Comparison of ENCODE assay signal across 17 cellular contexts in genomic region chrX:153511784-153512500, GRCh38. TPM values are rescaled to one million over a fixed set of nuclear protein-coding genes. Genes with fewer than 3 reads are reported as not detected.
"Had no signal": no experiment of that assay in that cellular context is flagged by ENCODE, and none has a peak within 500 bp of the region (broad histone marks: within the 10 kb centered on the region; RNA-seq: fewer than 3 reads in every experiment).

No MANE protein-coding gene starts in this region.

- H3K36me3 Mint-ChIP-seq: mesothelial cell of epicardium had no signal

- H3K4me1 Mint-ChIP-seq: activated CD4-positive, alpha-beta T cell treated with anti-CD3 and anti-CD28 coated beads for 36 hours had no signal

- H3K27ac ChIP-seq: testis, upper lobe of right lung had no signal

- DNase-seq: activated CD4-positive, alpha-beta T cell treated with anti-CD3 and anti-CD28 coated beads for 36 hours; activated CD8-positive, alpha-beta memory T cell treated with anti-CD3 and anti-CD28 coated beads, Interleukin-2, amount 50 U/mL, for 4 hours; activated CD8-positive, alpha-beta T cell treated with anti-CD3 and anti-CD28 coated beads for 36 hours; activated naive CD4-positive, alpha-beta T cell treated with anti-CD3 and anti-CD28 coated beads for 36 hours; effector CD4-positive, alpha-beta T cell; hypothalamus; kidney glomerular epithelial cell; retina; stimulated activated CD4-positive, alpha-beta T cell treated with anti-CD3 and anti-CD28 coated beads, Interleukin-15, amount 100 ng/mL, for 24 hours; stimulated activated CD4-positive, alpha-beta T cell treated with anti-CD3 and anti-CD28 coated beads, Interleukin-4, amount 100 ng/mL, for 24 hours; T1000; testis; upper lobe of right lung had no signal

- H3K4me3 Mint-ChIP-seq: activated CD4-positive, alpha-beta T cell treated with anti-CD3 and anti-CD28 coated beads for 36 hours; activated CD8-positive, alpha-beta T cell treated with anti-CD3 and anti-CD28 coated beads for 36 hours; activated naive CD4-positive, alpha-beta T cell treated with anti-CD3 and anti-CD28 coated beads for 36 hours; mesothelial cell of epicardium; stimulated activated naive CD8-positive, alpha-beta T cell treated with anti-CD3 and anti-CD28 coated beads, Interleukin-15, Interleukin-2, amounts not matched to agents 100 ng/mL and 50 ng/mL, for 24 hours had no signal

- H3K4me1 ChIP-seq: testis, upper lobe of right lung had no signal

- H3K36me3 ChIP-seq: upper lobe of right lung had no signal

- H3K9me3 ChIP-seq: testis, upper lobe of right lung had no signal

- H3K4me3 ChIP-seq: coronary artery, testis, upper lobe of right lung had no signal

- ATAC-seq: activated CD4-positive, alpha-beta T cell treated with anti-CD3 and anti-CD28 coated beads for 36 hours; activated CD8-positive, alpha-beta T cell treated with anti-CD3 and anti-CD28 coated beads for 36 hours; upper lobe of right lung had no signal

- H3K9me3 Mint-ChIP-seq: activated CD8-positive, alpha-beta T cell treated with anti-CD3 and anti-CD28 coated beads for 36 hours; activated naive CD4-positive, alpha-beta T cell treated with anti-CD3 and anti-CD28 coated beads for 36 hours; mesothelial cell of epicardium; stimulated activated naive CD8-positive, alpha-beta T cell treated with anti-CD3 and anti-CD28 coated beads, Interleukin-15, Interleukin-2, amounts not matched to agents 100 ng/mL and 50 ng/mL, for 24 hours had no signal

- H3K27ac Mint-ChIP-seq: activated CD4-positive, alpha-beta T cell treated with anti-CD3 and anti-CD28 coated beads for 36 hours; activated CD8-positive, alpha-beta T cell treated with anti-CD3 and anti-CD28 coated beads for 36 hours; activated naive CD4-positive, alpha-beta T cell treated with anti-CD3 and anti-CD28 coated beads for 36 hours; mesothelial cell of epicardium; stimulated activated naive CD8-positive, alpha-beta T cell treated with anti-CD3 and anti-CD28 coated beads, Interleukin-15, Interleukin-2, amounts not matched to agents 100 ng/mL and 50 ng/mL, for 24 hours had no signal

- H3K27me3 ChIP-seq: testis, upper lobe of right lung had no signal

RNA-seq across cellular contexts. Expression of gene ATP2B3, which starts 5.5 kb away (rescaled TPM):
- total RNA-seq: activated CD4-positive, alpha-beta T cell treated with anti-CD3 and anti-CD28 coated beads for 36 hours; activated CD8-positive, alpha-beta T cell treated with anti-CD3 and anti-CD28 coated beads for 36 hours; activated naive CD4-positive, alpha-beta T cell treated with anti-CD3 and anti-CD28 coated beads for 36 hours; fibroblast of lung; upper lobe of right lung had no signal
- polyA plus RNA-seq: fibroblast of lung had no signal

RNA-seq across cellular contexts. Expression of gene BGN, which starts 17.2 kb away (rescaled TPM):
- total RNA-seq: activated CD4-positive, alpha-beta T cell treated with anti-CD3 and anti-CD28 coated beads for 36 hours; activated CD8-positive, alpha-beta T cell treated with anti-CD3 and anti-CD28 coated beads for 36 hours; activated naive CD4-positive, alpha-beta T cell treated with anti-CD3 and anti-CD28 coated beads for 36 hours had no signal
